ENCODE assay signal across 13 cellular contexts in the genomic region with DNA sequence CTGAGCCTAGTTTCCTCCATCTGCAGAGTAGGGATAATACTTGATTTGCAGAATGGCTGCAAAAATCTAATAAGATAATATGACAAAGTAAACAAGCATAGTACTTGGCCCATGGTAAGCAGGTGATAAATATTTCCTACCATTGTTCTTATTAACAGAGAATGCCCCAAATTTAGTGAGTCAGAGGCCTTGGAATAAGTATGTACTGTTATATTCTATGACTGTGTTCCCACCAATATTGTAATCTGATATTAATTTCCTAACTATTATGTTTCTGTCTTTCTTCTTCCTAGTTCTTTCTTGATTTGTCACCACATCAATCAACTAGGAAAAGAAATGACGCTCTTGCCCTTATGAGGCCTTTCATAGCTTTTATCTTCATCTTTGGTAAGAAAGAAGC.
"Had no signal": no experiment of that assay in that cellular context is flagged by ENCODE, and none has a peak within 500 bp of the region (broad histone marks: within the 10 kb centered on the region; RNA-seq: fewer than 3 reads in every experiment).

No MANE protein-coding gene starts in this region.

- H3K36me3 ChIP-seq: right atrium auricular region, transverse colon had no signal

- FAIRE-seq: colon, endometrium had no signal

- H3K27ac ChIP-seq: right atrium auricular region, transverse colon had no signal

- DNase-seq: activated CD8-positive, alpha-beta T cell treated with anti-CD3 and anti-CD28 coated beads for 36 hours; activated naive CD4-positive, alpha-beta T cell; activated naive CD8-positive, alpha-beta T cell treated with anti-CD3 and anti-CD28 coated beads for 36 hours; activated T-cell treated with anti-CD3 and anti-CD28 coated beads, Interleukin-2, amount 50 U/mL, for 1 hour; amniotic stem cell; midbrain; stimulated activated CD4-positive, alpha-beta T cell treated with anti-CD3 and anti-CD28 coated beads, Interleukin-2, amount 100 ng/mL, for 48 hours; transverse colon had no signal

- H3K4me3 ChIP-seq: right atrium auricular region, transverse colon had no signal

- H3K4me1 ChIP-seq: transverse colon had no signal

- H3K9me3 ChIP-seq: right atrium auricular region, transverse colon had no signal

- H3K27me3 ChIP-seq: right atrium auricular region, transverse colon had no signal

- ATAC-seq: activated CD8-positive, alpha-beta T cell treated with anti-CD3 and anti-CD28 coated beads for 36 hours; activated T-helper 17 cell treated with anti-CD3 and anti-CD28 coated beads, Interleukin-2, amount 50 U/mL, for 72 hours; esophagus mucosa had no signal
